In the genomic region with DNA sequence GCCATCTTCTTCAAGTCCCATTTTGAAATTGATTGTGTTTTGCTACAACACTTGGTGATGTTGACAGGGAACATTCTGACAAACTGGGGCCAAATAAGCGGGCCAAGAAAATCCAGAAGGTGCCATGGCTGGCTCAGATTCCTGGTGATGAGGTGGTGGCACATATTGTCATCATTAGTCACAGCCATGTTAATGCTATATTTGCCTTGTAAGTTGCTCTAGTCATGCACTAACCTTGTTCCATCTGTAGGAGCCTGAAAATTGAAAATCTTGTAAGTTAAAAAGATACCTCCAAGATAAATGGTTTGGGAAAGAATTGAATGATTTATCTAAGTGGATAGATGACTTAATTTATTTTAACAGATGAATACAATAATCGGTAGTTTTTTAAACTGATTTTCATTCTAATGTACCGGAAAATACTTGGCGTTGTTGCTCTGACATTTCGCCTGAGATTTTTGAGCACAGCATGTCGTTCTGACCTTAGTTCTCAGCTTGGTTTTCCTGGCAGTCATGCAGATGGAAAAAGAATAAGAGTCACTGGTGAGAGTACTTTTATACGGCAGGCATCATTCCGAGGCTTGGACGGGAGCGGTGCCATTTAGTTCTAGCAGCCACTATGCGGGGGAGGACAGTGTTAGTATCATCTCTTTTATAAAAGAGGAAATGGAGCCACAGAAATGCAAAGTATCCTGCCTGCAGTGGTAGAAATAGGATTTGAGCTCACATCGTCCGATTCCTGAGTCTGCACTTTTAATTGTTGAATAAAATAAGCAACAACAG, we compare ENCODE assay signal across 8 cellular contexts.
DNase-seq lines count a peak whose midpoint lies in the region; ATAC-seq lines count a peak whose summit lies in the region.

No MANE protein-coding gene starts in this region.

- DNase-seq in A172 (ENCODE audit: low spot score), result peak; percentile 56
- peak in 33 of 58 donors; percentile 11 to 75 (median 34) for DNase-seq in anterior cingulate cortex (lab: John Stamatoyannopoulos, UW)
- peak; percentile 72 for DNase-seq in left kidney (ENCODE audit: low read depth, low spot score)
- no peak for DNase-seq in activated CD4-positive, alpha-beta T cell treated with anti-CD3 and anti-CD28 coated beads, Interleukin-2, amount 50 U/mL, for 4 hours
- DNase-seq in HuH-7.5 (ENCODE audit: low spot score), result no peak
- DNase-seq in SW480 (ENCODE audit: low spot score), result no peak
- no peak for DNase-seq in activated CD4-positive, alpha-beta T cell treated with anti-CD3 and anti-CD28 coated beads for 1 hour

- ATAC-seq in HG02798 (IDR thresholded peaks at IDR 0.05; ENCODE audit: poor library complexity, unreplicated experiment), result peak; percentile 60

Comparison
In these comparisons a context has a peak if more than half of its experiments do, and no peak if none do; other contexts are left out.
1. DNase-seq: peak in A172 (single experiment), anterior cingulate cortex (33 of 58) and left kidney (single experiment); none in activated CD4-positive, alpha-beta T cell treated with anti-CD3 and anti-CD28 coated beads, Interleukin-2, amount 50 U/mL, for 4 hours (0 of 2), HuH-7.5 (single experiment), SW480 (single experiment) and activated CD4-positive, alpha-beta T cell treated with anti-CD3 and anti-CD28 coated beads for 1 hour (single experiment).